In genomic region chr2:211026109-211026508, GRCh38 we compare ENCODE assay signal across 18 cellular contexts.
DNase-seq lines count a peak whose midpoint lies in the region; TF ChIP-seq lines count a peak whose summit lies in the region.
"Had no signal": no experiment of that assay in that cellular context is flagged by ENCODE, and none has a peak within 500 bp of the region (broad histone marks: within the 10 kb centered on the region; RNA-seq: fewer than 3 reads in every experiment).

No MANE protein-coding gene starts in this region.

- H2AFZ ChIP-seq in neuronal stem cell (ENCODE audit: low read length) (peak overlapping the region; percentile 35), MM.1S (ENCODE audit: low read length) (no peak overlapping the region)

- WGBS in neuronal stem cell (ENCODE audit: extremely low coverage in 2 of 2, insufficient read length in 2 of 2, insufficient replicate concordance in 1 of 2), 2 donors: no CpG with 5 or more reads among the region's 2 CpGs

- H3K4me1 ChIP-seq in BE2C: peaks cover 4% of the 10 kb centered on the region; the same call in 1 of the 2 replicates
- no peaks in the 10 kb centered on the region for H3K4me1 ChIP-seq in neuronal stem cell (ENCODE audit: control insufficient read depth in 2 of 2, insufficient read depth in 1 of 2, low read depth in 1 of 2, low read length in 2 of 2)
- no peaks in the 10 kb centered on the region for H3K4me1 ChIP-seq in MM.1S (ENCODE audit: low read length)
- H3K4me1 ChIP-seq: BLaER1 treated with 17β-estradiol and CSF1 and Interleukin-3, amounts not matched to agents 10 nM and 100 nM had no signal

- H4K20me1 ChIP-seq in MM.1S (ENCODE audit: insufficient read depth, low read length): no peaks in the 10 kb centered on the region
- H4K20me1 ChIP-seq: BLaER1 treated with 17β-estradiol and CSF1 and Interleukin-3, amounts not matched to agents 10 nM and 100 nM had no signal

- H2AK5ac ChIP-seq in neuronal stem cell (ENCODE audit: low read depth, low read length): no peak overlapping the region

- H2BK120ac ChIP-seq in neuronal stem cell (ENCODE audit: low read depth, low read length): no peak overlapping the region

- TF ChIP-seq CTCF in BE2C (IDR thresholded peaks at IDR 0.05; ENCODE audit: low read depth, low read length) (no peak), MM.1S (IDR thresholded peaks at IDR 0.05; ENCODE audit: low read length) (no peak)

- H2BK12ac ChIP-seq in neuronal stem cell (ENCODE audit: low read length): no peak overlapping the region

- DNase-seq in NCI-H146 (lab: John Stamatoyannopoulos, UW) (peak; percentile 0), NCI-H146 treated with DMSO at 0.1 percent for 48 hours (lab: John Stamatoyannopoulos, UW; ENCODE audit: unreplicated experiment) (no peak), BE2C (peak; percentile 44), islet precursor cell (peak; percentile 70), neuronal stem cell (ENCODE audit: low spot score) (no peak), MM.1S (no peak), H4 (ENCODE audit: low spot score) (no peak)
- DNase-seq: CD4-positive, alpha-beta T cell; CD8-positive, alpha-beta memory T cell; DMS 273 treated with DMSO at 0.1 percent for 48 hours; DMS79; EL; GF-D8; GOT3; H7; HCEC 1CT had no signal

- H3F3A ChIP-seq in MM.1S (ENCODE audit: insufficient read depth, low read length): no peaks in the 10 kb centered on the region

- no peaks in the 10 kb centered on the region for H3K79me1 ChIP-seq in neuronal stem cell (ENCODE audit: low read depth, low read length)

- no peak overlapping the region for H3K18ac ChIP-seq in neuronal stem cell (ENCODE audit: low read length)

- no peak overlapping the region for H3K27ac ChIP-seq in neuronal stem cell (replicated peaks; ENCODE audit: low read length)
- no peak overlapping the region for H3K27ac ChIP-seq in MM.1S (ENCODE audit: low read length)
- H3K27ac ChIP-seq: 22Rv1; BLaER1 treated with 17β-estradiol and CSF1 and Interleukin-3, amounts not matched to agents 10 nM and 100 nM had no signal

- no peak overlapping the region for H3K14ac ChIP-seq in neuronal stem cell (ENCODE audit: low read length)

- no peak overlapping the region for H2BK15ac ChIP-seq in neuronal stem cell (ENCODE audit: low read length)

- no peak overlapping the region for H4K8ac ChIP-seq in neuronal stem cell (ENCODE audit: low read depth, low read length)

- H3K27me3 ChIP-seq in BE2C (no peaks in the 10 kb centered on the region), neuronal stem cell (ENCODE audit: control insufficient read depth in 3 of 3, insufficient read depth in 3 of 3, low read depth in 1 of 3, low read length in 3 of 3) (no peaks in the 10 kb centered on the region), MM.1S (replicated peaks; ENCODE audit: insufficient read depth, low read length) (no peaks in the 10 kb centered on the region)
- H3K27me3 ChIP-seq: BLaER1 treated with 17β-estradiol and CSF1 and Interleukin-3, amounts not matched to agents 10 nM and 100 nM had no signal

- no peak overlapping the region for H3K4ac ChIP-seq in neuronal stem cell (ENCODE audit: low read length)

- H3K4me3 ChIP-seq in BE2C (ENCODE audit: low read depth, low read length) (no peak overlapping the region), neuronal stem cell (ENCODE audit: low read length in 2 of 2) (no peak overlapping the region), MM.1S (ENCODE audit: low read length) (no peak overlapping the region)
- H3K4me3 ChIP-seq: BLaER1 treated with 17β-estradiol and CSF1 and Interleukin-3, amounts not matched to agents 10 nM and 100 nM had no signal

- no peaks in the 10 kb centered on the region for H3K9me3 ChIP-seq in BE2C
- H3K9me3 ChIP-seq in neuronal stem cell (replicated peaks in 1 of 2; ENCODE audit: control insufficient read depth in 2 of 2, insufficient read depth in 1 of 2, low read depth in 1 of 2, low read length in 2 of 2): peaks cover 3 to 17% of the 10 kb centered on the region in 2 donors
- no peaks in the 10 kb centered on the region for H3K9me3 ChIP-seq in MM.1S (replicated peaks; ENCODE audit: insufficient read depth, low read length)

- H3K23ac ChIP-seq in neuronal stem cell (ENCODE audit: low read depth, low read length, poor library complexity): no peak overlapping the region

- no peak overlapping the region for H3K9ac ChIP-seq in neuronal stem cell (ENCODE audit: low read depth, low read length, poor library complexity)
- no peak overlapping the region for H3K9ac ChIP-seq in MM.1S (ENCODE audit: low read length)
- H3K9ac ChIP-seq: BLaER1 treated with 17β-estradiol and CSF1 and Interleukin-3, amounts not matched to agents 10 nM and 100 nM had no signal

- no peak overlapping the region for H4K91ac ChIP-seq in neuronal stem cell (ENCODE audit: low read depth, low read length, poor library complexity)

- no peak overlapping the region for H2BK5ac ChIP-seq in neuronal stem cell (ENCODE audit: low read length)

- H3K36me3 ChIP-seq in BE2C: no peaks in the 10 kb centered on the region
- H3K36me3 ChIP-seq in neuronal stem cell (replicated peaks in 1 of 2; ENCODE audit: control insufficient read depth in 2 of 2, insufficient read depth in 2 of 2, low read length in 2 of 2): no peaks in the 10 kb centered on the region
- no peaks in the 10 kb centered on the region for H3K36me3 ChIP-seq in MM.1S (replicated peaks; ENCODE audit: insufficient read depth, low read length)
- H3K36me3 ChIP-seq: BLaER1 treated with 17β-estradiol and CSF1 and Interleukin-3, amounts not matched to agents 10 nM and 100 nM had no signal

- H3K9me2 ChIP-seq in MM.1S (replicated peaks; ENCODE audit: insufficient read depth, low read length): no peaks in the 10 kb centered on the region

- H3K4me2 ChIP-seq in neuronal stem cell (ENCODE audit: insufficient read depth, low read length, poor library complexity, severe bottlenecking) (no peak overlapping the region), MM.1S (ENCODE audit: low read depth, low read length) (no peak overlapping the region)
- H3K4me2 ChIP-seq: BLaER1 treated with 17β-estradiol and CSF1 and Interleukin-3, amounts not matched to agents 10 nM and 100 nM had no signal

- H3K79me2 ChIP-seq in MM.1S (ENCODE audit: low read length): no peaks in the 10 kb centered on the region

Comparison
In these comparisons a context has a peak if more than half of its experiments do, and no peak if none do; other contexts are left out.
1. DNase-seq: peak in NCI-H146 (single experiment), BE2C (single experiment) and islet precursor cell (single experiment); none in NCI-H146 treated with DMSO at 0.1 percent for 48 hours (single experiment), neuronal stem cell (single experiment), MM.1S (single experiment) and H4 (single experiment).